ENCODE assay signal across 18 cellular contexts in genomic region chr1:209736467-209737117, GRCh38. TPM values are rescaled to one million over a fixed set of nuclear protein-coding genes. Genes with fewer than 3 reads are reported as not detected.
"Had no signal": no experiment of that assay in that cellular context is flagged by ENCODE, and none has a peak within 500 bp of the region (broad histone marks: within the 10 kb centered on the region; RNA-seq: fewer than 3 reads in every experiment).

No MANE protein-coding gene starts in this region.

- H3K27ac Mint-ChIP-seq: brain; naive thymus-derived CD8-positive, alpha-beta T cell had no signal

- H3K4me3 Mint-ChIP-seq: brain; naive thymus-derived CD8-positive, alpha-beta T cell had no signal

- H3K36me3 Mint-ChIP-seq: brain; naive thymus-derived CD8-positive, alpha-beta T cell had no signal

- H3K9me3 Mint-ChIP-seq: brain; naive thymus-derived CD8-positive, alpha-beta T cell had no signal

- H3K9me3 ChIP-seq: lower lobe of right lung, prostate gland, right atrium auricular region, SJCRH30 had no signal

- H3K4me1 ChIP-seq: prostate gland, SJCRH30 had no signal

- H3K27ac ChIP-seq: lower lobe of right lung, prostate gland, right atrium auricular region, SJCRH30 had no signal

- H3K4me3 ChIP-seq: lower lobe of right lung, prostate gland, right atrium auricular region, SJCRH30 had no signal

- H3K36me3 ChIP-seq: lower lobe of right lung, prostate gland, right atrium auricular region, SJCRH30 had no signal

- DNase-seq: activated CD4-positive, alpha-beta T cell treated with anti-CD3 and anti-CD28 coated beads, Interleukin-2, amount 50 U/mL, for 4 hours; anterior cingulate cortex; caudate nucleus; foreskin melanocyte; hypothalamus; lower lobe of right lung; naive thymus-derived CD8-positive, alpha-beta T cell; SJCRH30; stimulated activated CD4-positive, alpha-beta T cell treated with anti-CD3 and anti-CD28 coated beads, Interleukin-2, amount 100 ng/mL, for 24 hours had no signal

- FAIRE-seq: colon, keratinocyte had no signal

- ATAC-seq: lower lobe of right lung; naive thymus-derived CD8-positive, alpha-beta T cell had no signal

- H3K4me1 Mint-ChIP-seq: brain had no signal

- H3K27me3 ChIP-seq: right atrium auricular region, SJCRH30 had no signal

- H3K27me3 Mint-ChIP-seq: naive thymus-derived CD8-positive, alpha-beta T cell had no signal

RNA-seq across cellular contexts. Expression of gene TRAF3IP3, which starts 19.3 kb away (rescaled TPM):
- total RNA-seq: epithelial cell of proximal tubule, fibroblast of lung, osteocyte had no signal
- polyA plus RNA-seq: fibroblast of lung had no signal

RNA-seq across cellular contexts. Expression of gene HSD11B1, which starts 31.9 kb away (rescaled TPM):
- total RNA-seq: naive thymus-derived CD8-positive, alpha-beta T cell; osteocyte; SJCRH30; skeletal muscle tissue had no signal
